8 cellular contexts compared by ENCODE assay signal in the genomic region with DNA sequence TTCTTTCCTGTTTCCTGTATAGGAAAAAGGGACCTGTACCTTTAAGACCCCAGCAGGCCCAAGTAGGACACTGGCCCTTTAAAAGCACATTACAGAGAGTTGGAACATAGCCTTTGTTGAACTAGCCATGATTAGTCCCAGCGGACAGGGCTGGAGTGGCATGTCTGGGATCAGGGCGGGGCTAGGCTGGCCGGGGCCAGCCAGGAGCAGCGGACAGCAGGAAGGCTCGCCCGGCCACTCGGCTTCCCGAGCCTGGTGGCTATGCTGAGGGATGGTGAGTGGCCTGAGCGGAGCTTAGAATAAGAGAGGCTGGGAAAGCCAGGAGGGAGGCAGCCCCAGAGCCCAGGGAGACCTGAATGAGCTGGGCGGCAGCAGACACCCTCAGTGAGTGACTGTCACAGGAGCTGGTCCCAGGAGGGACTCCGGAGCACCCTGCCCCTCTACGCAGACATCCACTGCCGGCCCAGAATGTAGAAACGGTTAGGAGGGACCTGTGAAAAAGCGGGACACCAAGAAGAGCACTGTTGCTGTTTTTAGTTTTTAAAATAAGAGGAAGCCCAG.
DNase-seq lines count a peak whose midpoint lies in the region; FAIRE-seq and TF ChIP-seq lines count a peak whose summit lies in the region.

No MANE protein-coding gene starts in this region.

- intact Hi-C loops in kidney (cut with DNase I) (no loop called here), spleen (cut with DNase I; ENCODE audit: low total_unique reads) (loop anchor here (10.0 kb wide), 1 partner anchor 251 kb away; no protein-coding TSS in a partner anchor)

- TF ChIP-seq CTCF in kidney (IDR thresholded peaks at IDR 0.05; ENCODE audit: borderline replicate concordance, extremely low read depth, insufficient read depth) (no peak), spleen (IDR thresholded peaks at IDR 0.05 in 8 of 11, conservative IDR thresholded peaks at IDR 0.05 in 3 of 11) (peak in 8 of 11 experiments; percentile 16 to 55 (median 43))

- H3K9me3 ChIP-seq in kidney (ENCODE audit: control insufficient read depth in 1 of 2, low read length in 2 of 2) (no peaks in the 10 kb centered on the region), spleen (no peaks in the 10 kb centered on the region)

- no peaks in the 10 kb centered on the region for H3K36me3 ChIP-seq in kidney (ENCODE audit: control insufficient read depth in 1 of 2, insufficient read depth in 2 of 2, low read length in 2 of 2)
- H3K36me3 ChIP-seq in spleen = no peaks in the 10 kb centered on the region

- FAIRE-seq in kidney (lab: Jason Lieb, UNC) = peak; percentile 92

- DNase-seq in AG08396 (ENCODE audit: low spot score) (peak; percentile 95), NCI-H2029 treated with DMSO at 0.1 percent for 48 hours (lab: John Stamatoyannopoulos, UW) (peak; percentile 68), cerebellar cortex (ENCODE audit: low spot score) (peak; percentile 92), kidney (peak; percentile 96), spleen (peak; percentile 87), NCI-H187 treated with DMSO at 0.1 percent for 48 hours (lab: John Stamatoyannopoulos, UW) (no peak), OCI-M2 (lab: John Stamatoyannopoulos, UW; ENCODE audit: unreplicated experiment) (no peak)
- no peak for DNase-seq in effector CD8-positive, alpha-beta T cell (lab: John Stamatoyannopoulos, UW)

- H3K27me3 ChIP-seq in spleen (replicated peaks in 1 of 7) = no peaks in the 10 kb centered on the region

- H3K4me1 ChIP-seq in kidney (ENCODE audit: control insufficient read depth in 1 of 2, insufficient read depth in 1 of 2, low read depth in 1 of 2, low read length in 2 of 2) (peaks cover 50 to 81% of the 10 kb centered on the region in 2 donors), spleen (peaks cover 22 to 80% (median 55%) of the 10 kb centered on the region in 6 donors)

- peak overlapping the region; percentile 71 to 75 for H3K4me3 ChIP-seq in kidney (ENCODE audit: low read length in 2 of 2)
- peak overlapping the region; percentile 21 to 68 (median 33) for H3K4me3 ChIP-seq in spleen

- no peak for TF ChIP-seq POLR2A in spleen (IDR thresholded peaks at IDR 0.05)

- 60 to 79% (median 74%) methylated on average over 15 of the region's 15 CpGs for WGBS in spleen, 5 donors

- peak overlapping the region; percentile 68 to 89 for H3K9ac ChIP-seq in kidney (ENCODE audit: low read length in 2 of 2)

- peak overlapping the region; percentile 93 to 96 for H3K27ac ChIP-seq in kidney (ENCODE audit: low read depth in 2 of 2, low read length in 2 of 2)
- peak overlapping the region; percentile 75 to 87 (median 84) for H3K27ac ChIP-seq in spleen

Comparison
In these comparisons a context has a peak if more than half of its experiments do, and no peak if none do; other contexts are left out.
1. DNase-seq: peak in AG08396 (single experiment), NCI-H2029 treated with DMSO at 0.1 percent for 48 hours (single experiment), cerebellar cortex (single experiment), kidney (single experiment) and spleen (single experiment); none in effector CD8-positive, alpha-beta T cell (single experiment), NCI-H187 treated with DMSO at 0.1 percent for 48 hours (single experiment) and OCI-M2 (single experiment).